ENCODE assay signal across 15 cellular contexts in the genomic region with DNA sequence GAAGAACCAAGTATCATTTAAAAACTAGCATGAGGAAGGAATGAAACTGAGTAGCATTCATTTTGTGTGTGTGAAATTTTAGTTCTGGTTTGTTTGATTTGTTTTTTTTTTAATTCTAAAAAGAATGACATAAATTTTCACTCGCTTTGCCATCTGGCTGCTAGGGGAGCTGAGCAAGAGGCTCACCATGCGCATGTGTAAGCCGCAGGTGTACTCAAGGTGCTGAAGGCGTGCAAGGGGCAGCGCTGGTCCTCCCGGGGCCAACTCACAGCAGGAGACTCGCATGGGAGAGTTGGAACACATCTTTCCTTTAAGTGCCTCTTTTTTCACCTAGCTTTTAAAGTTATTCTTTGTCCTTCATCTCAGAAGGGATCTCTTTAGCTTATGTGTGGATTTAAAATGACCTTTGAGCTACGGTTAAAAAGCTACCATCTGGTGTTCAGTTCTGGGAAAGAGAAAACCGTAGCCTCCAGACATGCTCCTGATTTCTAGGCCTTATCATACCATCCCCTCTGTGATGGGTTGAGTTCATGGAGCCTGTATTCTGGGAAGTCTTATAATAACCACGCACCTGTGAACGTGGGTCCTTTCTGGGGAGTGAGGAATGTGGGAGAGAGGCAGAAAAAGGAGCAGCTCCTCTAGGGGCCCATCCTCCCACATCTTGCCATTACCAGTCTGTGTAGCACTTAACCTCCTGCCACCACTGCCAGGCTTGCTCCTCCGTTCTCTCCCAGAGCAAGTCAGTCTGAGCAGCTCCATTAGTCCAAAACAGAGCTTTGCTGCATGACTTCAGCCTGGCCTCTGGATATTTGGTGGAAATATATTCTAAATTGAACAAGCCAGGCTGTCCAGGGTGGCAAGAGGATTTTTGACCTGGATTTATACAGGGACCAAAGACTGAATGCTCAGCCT.
"Had no signal": no experiment of that assay in that cellular context is flagged by ENCODE, and none has a peak within 500 bp of the region (broad histone marks: within the 10 kb centered on the region; RNA-seq: fewer than 3 reads in every experiment).

No MANE protein-coding gene starts in this region.

- DNase-seq: activated CD4-positive, alpha-beta T cell treated with anti-CD3 and anti-CD28 coated beads, Interleukin-2, amount 50 U/mL, for 4 hours; amygdala; body of pancreas; colonic mucosa; heart left ventricle; immature natural killer cell; mesenchymal stem cell; naive thymus-derived CD4-positive, alpha-beta T cell; stimulated activated naive CD4-positive, alpha-beta T cell treated with Interleukin-2 at 50 U/mL for 16 hours; uterus had no signal

- H3K27ac ChIP-seq: body of pancreas, colonic mucosa, gastroesophageal sphincter, heart left ventricle, parathyroid adenoma, tibial nerve, uterus had no signal

- H3K27ac Mint-ChIP-seq: activated naive CD8-positive, alpha-beta T cell; activated T-helper 1 cell treated with anti-CD3 and anti-CD28 coated beads, Interleukin-12 subunit alpha, Interleukin-12 subunit beta, Interleukin-2, Interleukin-4 antibody, amounts not matched to agents 30 ng/mL and 10 ng/mL and 1 ng/mL, durations not matched to agents 14 hours and 24 hours and 36 hours had no signal

- H3K9me3 ChIP-seq: body of pancreas, colonic mucosa, gastroesophageal sphincter, heart left ventricle, tibial nerve, uterus had no signal

- H3K4me1 ChIP-seq: colonic mucosa, uterus had no signal

- ATAC-seq: body of pancreas; gastroesophageal sphincter; heart left ventricle; naive thymus-derived CD4-positive, alpha-beta T cell had no signal

- H3K36me3 ChIP-seq: colonic mucosa, uterus had no signal

- H3K4me3 Mint-ChIP-seq: activated naive CD8-positive, alpha-beta T cell; activated T-helper 1 cell treated with anti-CD3 and anti-CD28 coated beads, Interleukin-12 subunit alpha, Interleukin-12 subunit beta, Interleukin-2, Interleukin-4 antibody, amounts not matched to agents 30 ng/mL and 10 ng/mL and 1 ng/mL, durations not matched to agents 14 hours and 24 hours and 36 hours; immature natural killer cell; naive thymus-derived CD4-positive, alpha-beta T cell had no signal

- H3K27me3 ChIP-seq: body of pancreas, colonic mucosa, gastroesophageal sphincter, heart left ventricle, tibial nerve, uterus had no signal

- H3K4me3 ChIP-seq: body of pancreas, colonic mucosa, gastroesophageal sphincter, heart left ventricle, tibial nerve, uterus had no signal

- H3K27me3 Mint-ChIP-seq: activated naive CD8-positive, alpha-beta T cell; naive thymus-derived CD4-positive, alpha-beta T cell had no signal

- H3K9me3 Mint-ChIP-seq: activated T-helper 1 cell treated with anti-CD3 and anti-CD28 coated beads, Interleukin-12 subunit alpha, Interleukin-12 subunit beta, Interleukin-2, Interleukin-4 antibody, amounts not matched to agents 30 ng/mL and 10 ng/mL and 1 ng/mL, durations not matched to agents 14 hours and 24 hours and 36 hours; immature natural killer cell; naive thymus-derived CD4-positive, alpha-beta T cell had no signal
